1 cellular context compared by ENCODE assay signal in genomic region chr13:50309872-50310594, GRCh38.
TF ChIP-seq lines count a peak whose summit lies in the region.

No MANE protein-coding gene starts in this region.

TF ChIP-seq in H1, 55 proteins besides CTCF, POLR2A, EP300 and RAD21 (continued from another document):
- TF ChIP-seq TEAD4 (IDR thresholded peaks at IDR 0.05; ENCODE audit: low read depth, low read length): no peak
